In the genomic region with DNA sequence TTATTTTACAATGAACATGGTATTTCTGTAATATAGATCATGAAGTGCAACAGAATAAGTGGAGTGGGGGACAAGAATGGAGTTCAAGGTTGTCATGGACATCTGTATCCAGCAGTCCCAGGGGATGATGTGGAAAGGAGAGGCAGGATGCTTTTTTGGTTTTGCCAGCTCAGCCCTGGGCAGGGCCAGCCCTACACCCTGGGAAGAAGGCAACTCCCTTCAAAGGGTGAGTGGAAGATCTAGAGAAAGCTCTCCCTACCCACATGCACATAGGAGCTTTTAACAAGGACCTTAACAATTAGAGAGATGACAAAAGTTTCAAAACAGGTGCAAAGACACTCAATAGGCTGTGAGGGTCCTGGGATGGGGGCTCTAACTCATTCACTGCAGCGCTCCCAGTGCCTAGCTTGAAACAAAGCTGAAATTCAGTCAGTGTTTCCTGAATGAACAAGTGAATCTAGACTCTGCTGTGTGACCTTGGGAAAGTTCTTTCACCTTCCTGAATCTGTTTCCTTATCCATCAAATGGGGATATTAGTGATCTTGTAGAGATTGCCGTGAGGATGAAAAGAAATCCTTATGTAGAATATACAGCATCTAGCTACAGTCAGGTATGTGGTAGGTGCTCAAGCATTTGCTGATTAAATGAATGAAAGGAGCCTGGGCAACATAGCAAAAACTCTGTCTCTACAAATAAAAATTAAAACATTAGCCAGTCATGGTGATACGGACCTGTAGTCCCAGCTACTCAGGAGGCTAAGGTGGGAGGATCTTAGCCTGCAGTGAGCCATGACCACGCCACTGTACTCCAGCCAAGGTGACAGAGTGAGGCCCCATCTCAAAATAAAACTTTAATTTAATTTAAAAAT, we compare ENCODE assay signal across 2 cellular contexts.
TF ChIP-seq lines count a peak whose summit lies in the region.

No MANE protein-coding gene starts in this region.

TF ChIP-seq in SK-N-SH, 30 proteins besides CTCF, POLR2A, EP300 and RAD21:
- TF ChIP-seq, protein P1, sequence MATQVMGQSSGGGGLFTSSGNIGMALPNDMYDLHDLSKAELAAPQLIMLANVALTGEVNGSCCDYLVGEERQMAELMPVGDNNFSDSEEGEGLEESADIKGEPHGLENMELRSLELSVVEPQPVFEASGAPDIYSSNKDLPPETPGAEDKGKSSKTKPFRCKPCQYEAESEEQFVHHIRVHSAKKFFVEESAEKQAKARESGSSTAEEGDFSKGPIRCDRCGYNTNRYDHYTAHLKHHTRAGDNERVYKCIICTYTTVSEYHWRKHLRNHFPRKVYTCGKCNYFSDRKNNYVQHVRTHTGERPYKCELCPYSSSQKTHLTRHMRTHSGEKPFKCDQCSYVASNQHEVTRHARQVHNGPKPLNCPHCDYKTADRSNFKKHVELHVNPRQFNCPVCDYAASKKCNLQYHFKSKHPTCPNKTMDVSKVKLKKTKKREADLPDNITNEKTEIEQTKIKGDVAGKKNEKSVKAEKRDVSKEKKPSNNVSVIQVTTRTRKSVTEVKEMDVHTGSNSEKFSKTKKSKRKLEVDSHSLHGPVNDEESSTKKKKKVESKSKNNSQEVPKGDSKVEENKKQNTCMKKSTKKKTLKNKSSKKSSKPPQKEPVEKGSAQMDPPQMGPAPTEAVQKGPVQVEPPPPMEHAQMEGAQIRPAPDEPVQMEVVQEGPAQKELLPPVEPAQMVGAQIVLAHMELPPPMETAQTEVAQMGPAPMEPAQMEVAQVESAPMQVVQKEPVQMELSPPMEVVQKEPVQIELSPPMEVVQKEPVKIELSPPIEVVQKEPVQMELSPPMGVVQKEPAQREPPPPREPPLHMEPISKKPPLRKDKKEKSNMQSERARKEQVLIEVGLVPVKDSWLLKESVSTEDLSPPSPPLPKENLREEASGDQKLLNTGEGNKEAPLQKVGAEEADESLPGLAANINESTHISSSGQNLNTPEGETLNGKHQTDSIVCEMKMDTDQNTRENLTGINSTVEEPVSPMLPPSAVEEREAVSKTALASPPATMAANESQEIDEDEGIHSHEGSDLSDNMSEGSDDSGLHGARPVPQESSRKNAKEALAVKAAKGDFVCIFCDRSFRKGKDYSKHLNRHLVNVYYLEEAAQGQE (IDR thresholded peaks at IDR 0.05; ENCODE audit: low read depth, low read length) = no peak
- TF ChIP-seq FOSL2 (IDR thresholded peaks at IDR 0.05; ENCODE audit: borderline replicate concordance, low read depth) = no peak
- no peak for TF ChIP-seq JUND (IDR thresholded peaks at IDR 0.05)

TF ChIP-seq in SK-N-SH treated with all-trans-retinoic acid at 6 μM for 48 hours, 23 proteins besides CTCF, POLR2A, EP300 and RAD21 (continued from another document):
- TF ChIP-seq, protein P2, sequence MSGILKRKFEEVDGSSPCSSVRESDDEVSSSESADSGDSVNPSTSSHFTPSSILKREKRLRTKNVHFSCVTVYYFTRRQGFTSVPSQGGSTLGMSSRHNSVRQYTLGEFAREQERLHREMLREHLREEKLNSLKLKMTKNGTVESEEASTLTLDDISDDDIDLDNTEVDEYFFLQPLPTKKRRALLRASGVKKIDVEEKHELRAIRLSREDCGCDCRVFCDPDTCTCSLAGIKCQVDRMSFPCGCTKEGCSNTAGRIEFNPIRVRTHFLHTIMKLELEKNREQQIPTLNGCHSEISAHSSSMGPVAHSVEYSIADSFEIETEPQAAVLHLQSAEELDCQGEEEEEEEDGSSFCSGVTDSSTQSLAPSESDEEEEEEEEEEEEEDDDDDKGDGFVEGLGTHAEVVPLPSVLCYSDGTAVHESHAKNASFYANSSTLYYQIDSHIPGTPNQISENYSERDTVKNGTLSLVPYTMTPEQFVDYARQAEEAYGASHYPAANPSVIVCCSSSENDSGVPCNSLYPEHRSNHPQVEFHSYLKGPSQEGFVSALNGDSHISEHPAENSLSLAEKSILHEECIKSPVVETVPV (CRISPR knock-in tag; IDR thresholded peaks at IDR 0.05) = no peak
